Comparison of ENCODE assay signal across 15 cellular contexts in genomic region chr3:102741105-102741504, GRCh38.
DNase-seq lines count a peak whose midpoint lies in the region; ATAC-seq, FAIRE-seq and TF ChIP-seq lines count a peak whose summit lies in the region.
"Had no signal": no experiment of that assay in that cellular context is flagged by ENCODE, and none has a peak within 500 bp of the region (broad histone marks: within the 10 kb centered on the region; RNA-seq: fewer than 3 reads in every experiment).

No MANE protein-coding gene starts in this region.

- POLR2A ChIA-PET in A549 (lab: Yijun Ruan, JAX), result no interaction called here

- H3K9me3 Mint-ChIP-seq in activated T-cell treated with anti-CD3 and anti-CD28 coated beads, Interleukin-2, amount 50 U/mL, for 24 hours, result no peaks in the 10 kb centered on the region
- H3K9me3 Mint-ChIP-seq: stimulated activated naive B cell treated with anti-CD40 and anti-IgM and Interleukin-4, amounts not matched to agents 10 μg/mL and 1 μg/mL and 100 μg/mL, for 72 hours had no signal

- H3K27ac Mint-ChIP-seq in activated T-cell treated with anti-CD3 and anti-CD28 coated beads, Interleukin-2, amount 50 U/mL, for 24 hours, result no peak overlapping the region
- H3K27ac Mint-ChIP-seq: activated naive CD8-positive, alpha-beta T cell; stimulated activated naive B cell treated with anti-CD40 and anti-IgM and Interleukin-4, amounts not matched to agents 10 μg/mL and 1 μg/mL and 100 μg/mL, for 72 hours had no signal

- H3K4me1 Mint-ChIP-seq in activated T-cell treated with anti-CD3 and anti-CD28 coated beads, Interleukin-2, amount 50 U/mL, for 24 hours (ENCODE audit: low read depth), result no peaks in the 10 kb centered on the region
- H3K4me1 Mint-ChIP-seq: stimulated activated naive B cell treated with anti-CD40 and anti-IgM and Interleukin-4, amounts not matched to agents 10 μg/mL and 1 μg/mL and 100 μg/mL, for 72 hours had no signal

- ATAC-seq in A549, result peak; percentile 43 to 57; a peak in 3 of 6 replicates
- ATAC-seq in HG02798 (IDR thresholded peaks at IDR 0.05; ENCODE audit: poor library complexity, unreplicated experiment), result no peak
- ATAC-seq: stimulated activated naive B cell treated with anti-CD40 and anti-IgM and Interleukin-4, amounts not matched to agents 10 μg/mL and 1 μg/mL and 100 μg/mL, for 72 hours had no signal

- no peaks in the 10 kb centered on the region for H3K9me3 ChIP-seq in A549

- TF ChIP-seq CTCF in A549 (IDR thresholded peaks at IDR 0.05), result no peak
- TF ChIP-seq CTCF in GM12865 (IDR thresholded peaks at IDR 0.05; ENCODE audit: insufficient read depth, low read depth, low read length, missing control alignments), result peak; percentile 19
- TF ChIP-seq CTCF in epithelial cell of proximal tubule (conservative IDR thresholded peaks at IDR 0.05; ENCODE audit: low read depth, low read length), result peak; percentile 68

- TF ChIP-seq POLR2A in A549 (IDR thresholded peaks at IDR 0.05; ENCODE audit: low read length), result no peak

- H3K4me2 ChIP-seq in A549, result no peak overlapping the region

- no peak for TF ChIP-seq EP300 in A549 (IDR thresholded peaks at IDR 0.05)

- CTCF ChIA-PET in A549 (lab: Yijun Ruan, JAX), result interaction anchor here (1.1 to 1.8 kb wide), 3 partner anchors 51 to 512 kb away, joined by 3 to 5 read pairs (median 3); no protein-coding TSS in a partner anchor

- no peak overlapping the region for H3K4me3 ChIP-seq in A549
- no peak overlapping the region for H3K4me3 ChIP-seq in GM12865 (ENCODE audit: low read depth, low read length)
- H3K4me3 ChIP-seq in epithelial cell of proximal tubule (ENCODE audit: low read depth, low read length), result no peak overlapping the region

- FAIRE-seq in A549 (lab: Jason Lieb, UNC), result no peak

- DNase-seq in A549 (ENCODE audit: low read depth in 1 of 2, low spot score in 1 of 2) (no peak), GM12865 (ENCODE audit: low read depth) (peak; percentile 4), NCI-H226 (peak; percentile 10), epithelial cell of proximal tubule (ENCODE audit: low read depth) (no peak), HUDEP-2 (lab: John Stamatoyannopoulos, UW; ENCODE audit: unreplicated experiment in 76 of 76) (no peak), DMS114 treated with DMSO at 0.1 percent for 48 hours (lab: John Stamatoyannopoulos, UW; ENCODE audit: unreplicated experiment) (no peak)
- no peak for DNase-seq in activated T-cell treated with anti-CD3 and anti-CD28 coated beads, Interleukin-2, amount 50 U/mL, for 24 hours
- DNase-seq: AML-193; GDM1; MV-4-11; SIG-M5; stimulated activated CD4-positive, alpha-beta T cell treated with anti-CD3 and anti-CD28 coated beads, Interleukin-2, amount 100 ng/mL, for 48 hours; stimulated activated naive B cell treated with anti-CD40 and anti-IgM and Interleukin-4, amounts not matched to agents 10 μg/mL and 1 μg/mL and 100 μg/mL, for 72 hours had no signal

- WGBS in A549 (ENCODE audit: missing lambda C conversion rate), result 42% methylated on average over 6 of the region's 6 CpGs

- H3K4me1 ChIP-seq in A549, result no peaks in the 10 kb centered on the region

- H3K36me3 Mint-ChIP-seq in activated T-cell treated with anti-CD3 and anti-CD28 coated beads, Interleukin-2, amount 50 U/mL, for 24 hours (ENCODE audit: low read depth), result no peaks in the 10 kb centered on the region
- H3K36me3 Mint-ChIP-seq: activated naive CD8-positive, alpha-beta T cell; stimulated activated naive B cell treated with anti-CD40 and anti-IgM and Interleukin-4, amounts not matched to agents 10 μg/mL and 1 μg/mL and 100 μg/mL, for 72 hours had no signal

- H3K4me3 Mint-ChIP-seq in activated T-cell treated with anti-CD3 and anti-CD28 coated beads, Interleukin-2, amount 50 U/mL, for 24 hours, result no peak overlapping the region
- H3K4me3 Mint-ChIP-seq: activated naive CD8-positive, alpha-beta T cell; stimulated activated naive B cell treated with anti-CD40 and anti-IgM and Interleukin-4, amounts not matched to agents 10 μg/mL and 1 μg/mL and 100 μg/mL, for 72 hours had no signal

- TF ChIP-seq RAD21 in A549 (conservative IDR thresholded peaks at IDR 0.05 in 1 of 2, IDR thresholded peaks at IDR 0.05 in 1 of 2), result peak in 1 of 2 experiments; percentile 23; a peak in 2 of 5 replicates

- peaks cover 3% of the 10 kb centered on the region for H3K27me3 Mint-ChIP-seq in activated T-cell treated with anti-CD3 and anti-CD28 coated beads, Interleukin-2, amount 50 U/mL, for 24 hours
- H3K27me3 Mint-ChIP-seq: stimulated activated naive B cell treated with anti-CD40 and anti-IgM and Interleukin-4, amounts not matched to agents 10 μg/mL and 1 μg/mL and 100 μg/mL, for 72 hours had no signal

- no peak overlapping the region for H3K27ac ChIP-seq in A549

TF ChIP-seq in A549, 52 proteins besides CTCF, POLR2A, EP300 and RAD21:
- TF ChIP-seq EHMT2 (IDR thresholded peaks at IDR 0.05; ENCODE audit: low read depth) (no peak), SMC3 (IDR thresholded peaks at IDR 0.05) (peak; percentile 17; the same call in 1 of the 3 replicates)
TF ChIP-seq in A549: peak in this region for 1.

Comparison
In these comparisons a context has a peak if more than half of its experiments do, and no peak if none do; other contexts are left out.
1. DNase-seq: peak in GM12865 (single experiment) and NCI-H226 (single experiment); none in A549 (0 of 2), epithelial cell of proximal tubule (single experiment), activated T-cell treated with anti-CD3 and anti-CD28 coated beads, Interleukin-2, amount 50 U/mL, for 24 hours (single experiment), HUDEP-2 (0 of 76) and DMS114 treated with DMSO at 0.1 percent for 48 hours (single experiment).